Comparison of ENCODE assay signal across 22 cellular contexts in genomic region chr3:154684021-154684420, GRCh38.
DNase-seq lines count a peak whose midpoint lies in the region; ATAC-seq and TF ChIP-seq lines count a peak whose summit lies in the region.
"Had no signal": no experiment of that assay in that cellular context is flagged by ENCODE, and none has a peak within 500 bp of the region (broad histone marks: within the 10 kb centered on the region; RNA-seq: fewer than 3 reads in every experiment).

No MANE protein-coding gene starts in this region.

- peaks cover 5% of the 10 kb centered on the region for H3K27me3 Mint-ChIP-seq in GM23338 (ENCODE audit: insufficient read depth, low read depth, poor library complexity)
- H3K27me3 Mint-ChIP-seq: CD4-positive, CD25-positive, alpha-beta regulatory T cell had no signal

- no peak overlapping the region for H3K4me3 ChIP-seq in GM23338
- H3K4me3 ChIP-seq in mesendoderm (ENCODE audit: low read length): no peak overlapping the region
- H3K4me3 ChIP-seq in lower leg skin (ENCODE audit: low read depth, poor library complexity, severe bottlenecking): no peak overlapping the region
- H3K4me3 ChIP-seq: dorsolateral prefrontal cortex, HAP-1, thyroid gland had no signal

- peak overlapping the region; percentile 73; the same call in 1 of the 2 replicates for H3K27ac Mint-ChIP-seq in GM23338
- H3K27ac Mint-ChIP-seq: CD4-positive, CD25-positive, alpha-beta regulatory T cell; natural killer cell had no signal

- H2AK5ac ChIP-seq in mesendoderm (ENCODE audit: low read length): no peak overlapping the region

- H3K18ac ChIP-seq in mesendoderm (ENCODE audit: low read length): no peak overlapping the region

- no peak overlapping the region for H4K8ac ChIP-seq in mesendoderm (ENCODE audit: low read depth, low read length)

- intact Hi-C loops in lower leg skin (cut with DNase I; ENCODE audit: low total_unique reads): no loop called here

- H3K4me3 Mint-ChIP-seq in GM23338: no peak overlapping the region
- H3K4me3 Mint-ChIP-seq: CD4-positive, CD25-positive, alpha-beta regulatory T cell; natural killer cell had no signal

- TF ChIP-seq CTCF in GM23338 (conservative IDR thresholded peaks at IDR 0.05; ENCODE audit: low read depth in 2 of 2) (peak; percentile 76 to 77), lower leg skin (IDR thresholded peaks at IDR 0.05) (no peak), foreskin keratinocyte (conservative IDR thresholded peaks at IDR 0.05) (no peak)

- no peaks in the 10 kb centered on the region for H3K36me3 Mint-ChIP-seq in GM23338 (ENCODE audit: low read depth)
- H3K36me3 Mint-ChIP-seq: CD4-positive, CD25-positive, alpha-beta regulatory T cell; natural killer cell had no signal

- no peak overlapping the region for H4K5ac ChIP-seq in mesendoderm (ENCODE audit: low read length)

- H3K36me3 ChIP-seq in GM23338 (ENCODE audit: insufficient read depth) (no peaks in the 10 kb centered on the region), mesendoderm (ENCODE audit: control insufficient read depth, insufficient read depth, low read length) (no peaks in the 10 kb centered on the region)
- H3K36me3 ChIP-seq: HAP-1, thyroid gland had no signal

- ATAC-seq in GM23338 (peak; percentile 91), foreskin keratinocyte (no peak)
- ATAC-seq: natural killer cell had no signal

- H3K4me2 ChIP-seq in GM23338: no peak overlapping the region
- no peak overlapping the region for H3K4me2 ChIP-seq in mesendoderm (ENCODE audit: low read length)

- H3K79me2 ChIP-seq in GM23338 (replicated peaks; ENCODE audit: insufficient read depth) (no peaks in the 10 kb centered on the region), mesendoderm (ENCODE audit: control insufficient read depth, insufficient read depth, low read length) (no peaks in the 10 kb centered on the region)

- no peak overlapping the region for H3K56ac ChIP-seq in mesendoderm (ENCODE audit: low read length)

- no peak overlapping the region for H3K23ac ChIP-seq in mesendoderm (ENCODE audit: low read length)

- no peak overlapping the region for H2BK15ac ChIP-seq in mesendoderm (replicated peaks; ENCODE audit: low read depth)

- TF ChIP-seq POLR2A in lower leg skin (IDR thresholded peaks at IDR 0.05): no peak

- no peak overlapping the region for H3K9ac ChIP-seq in mesendoderm (ENCODE audit: low read length)

- H4K20me1 ChIP-seq in GM23338 (replicated peaks; ENCODE audit: insufficient read depth): no peaks in the 10 kb centered on the region

- H3F3A ChIP-seq in GM23338 (replicated peaks; ENCODE audit: low read depth): no peaks in the 10 kb centered on the region

- WGBS in mesendoderm (ENCODE audit: extremely low coverage, insufficient coverage, low lambda C conversion rate): no CpG with 5 or more reads among the region's 3 CpGs
- WGBS in lower leg skin, 2 donors: 71 to 76% methylated on average over 3 of the region's 3 CpGs

- DNase-seq in DMS 273 (lab: John Stamatoyannopoulos, UW; ENCODE audit: unreplicated experiment) (peak; percentile 13), DMS 273 treated with DMSO at 0.1 percent for 48 hours (lab: John Stamatoyannopoulos, UW) (no peak), GM23338 (ENCODE audit: low spot score) (peak; percentile 73), RPMI8226 (peak; percentile 28), mesendoderm (peak; percentile 79), NCI-H1694 treated with DMSO at 0.1 percent for 48 hours (lab: John Stamatoyannopoulos, UW) (no peak), lower leg skin (ENCODE audit: low spot score in 2 of 2) (no peak), foreskin keratinocyte (no peak)
- DNase-seq: activated gamma-delta T cell; CD4-positive, CD25-positive, alpha-beta regulatory T cell; dorsolateral prefrontal cortex; GDM1; hypothalamus; Kasumi-1; natural killer cell; NCI-H2081; retina; stimulated activated CD4-positive, alpha-beta T cell treated with anti-CD3 and anti-CD28 coated beads, Interleukin-1b, Interleukin-23, amount 100 ng/mL, for 48 hours; thyroid gland had no signal

- H3K4me1 ChIP-seq in GM23338 (ENCODE audit: insufficient read depth) (no peaks in the 10 kb centered on the region), mesendoderm (ENCODE audit: control insufficient read depth, low read depth, low read length) (no peaks in the 10 kb centered on the region), foreskin keratinocyte (no peaks in the 10 kb centered on the region)
- H3K4me1 ChIP-seq: HAP-1, thyroid gland had no signal

- peaks cover 11% of the 10 kb centered on the region; the same call in 1 of the 2 replicates for H3K9me2 ChIP-seq in GM23338 (ENCODE audit: insufficient read depth)

- no peaks in the 10 kb centered on the region for H3K9me3 Mint-ChIP-seq in GM23338

- H3K4me1 Mint-ChIP-seq in GM23338: no peaks in the 10 kb centered on the region
- H3K4me1 Mint-ChIP-seq: CD4-positive, CD25-positive, alpha-beta regulatory T cell; natural killer cell had no signal

- H3K79me1 ChIP-seq in mesendoderm (ENCODE audit: low read length): no peaks in the 10 kb centered on the region

- no peaks in the 10 kb centered on the region for H3K27me3 ChIP-seq in GM23338 (ENCODE audit: insufficient read depth)
- H3K27me3 ChIP-seq in mesendoderm (ENCODE audit: insufficient read depth, low read length, poor library complexity): no peaks in the 10 kb centered on the region
- H3K27me3 ChIP-seq in foreskin keratinocyte: no peaks in the 10 kb centered on the region
- H3K27me3 ChIP-seq: dorsolateral prefrontal cortex, thyroid gland had no signal

- H2BK120ac ChIP-seq in mesendoderm (ENCODE audit: low read depth, low read length): no peak overlapping the region

- H2AFZ ChIP-seq in GM23338: peak overlapping the region; percentile 35; the same call in 1 of the 2 replicates

- H3K4ac ChIP-seq in mesendoderm (ENCODE audit: low read depth, low read length): no peak overlapping the region

- H3K27ac ChIP-seq in GM23338 (ENCODE audit: low read depth) (no peak overlapping the region), mesendoderm (ENCODE audit: low read depth, low read length) (no peak overlapping the region), foreskin keratinocyte (no peak overlapping the region)
- H3K27ac ChIP-seq: 22Rv1, dorsolateral prefrontal cortex, thyroid gland, VCaP had no signal

- H2BK5ac ChIP-seq in mesendoderm (ENCODE audit: low read length): no peak overlapping the region

TF ChIP-seq in GM23338, 12 proteins besides CTCF, POLR2A, EP300 and RAD21 (continues in another document):
- no peak for TF ChIP-seq ZNF114 (CRISPR knock-in tag; IDR thresholded peaks at IDR 0.05)
- TF ChIP-seq EZH2 (IDR thresholded peaks at IDR 0.05; ENCODE audit: low read depth, unreplicated experiment): no peak
- no peak for TF ChIP-seq ZNF331 (CRISPR knock-in tag; IDR thresholded peaks at IDR 0.05; ENCODE audit: low read depth)
- no peak for TF ChIP-seq JUNB (IDR thresholded peaks at IDR 0.05; ENCODE audit: unreplicated experiment)
- no peak for TF ChIP-seq CREB1 (CRISPR knock-in tag; IDR thresholded peaks at IDR 0.05; ENCODE audit: low read depth)
- TF ChIP-seq EZH2phosphoT487 (IDR thresholded peaks at IDR 0.05; ENCODE audit: unreplicated experiment): no peak
- no peak for TF ChIP-seq STAT1 (IDR thresholded peaks at IDR 0.05; ENCODE audit: unreplicated experiment)
- no peak for TF ChIP-seq POLR2AphosphoS5 (IDR thresholded peaks at IDR 0.05; ENCODE audit: low read depth)
- no peak for TF ChIP-seq NANOG (IDR thresholded peaks at IDR 0.05; ENCODE audit: borderline replicate concordance)

Comparison
In these comparisons a context has a peak if more than half of its experiments do, and no peak if none do; other contexts are left out.
1. DNase-seq: peak in DMS 273 (single experiment), GM23338 (single experiment), RPMI8226 (single experiment) and mesendoderm (single experiment); none in DMS 273 treated with DMSO at 0.1 percent for 48 hours (single experiment), NCI-H1694 treated with DMSO at 0.1 percent for 48 hours (single experiment), lower leg skin (0 of 2) and foreskin keratinocyte (0 of 2).
2. CTCF ChIP-seq: peak in GM23338 (2 of 2); none in lower leg skin (0 of 3) and foreskin keratinocyte (single experiment).